15 cellular contexts compared by ENCODE assay signal in genomic region chr18:36745219-36745975, GRCh38.
"Had no signal": no experiment of that assay in that cellular context is flagged by ENCODE, and none has a peak within 500 bp of the region (broad histone marks: within the 10 kb centered on the region; RNA-seq: fewer than 3 reads in every experiment).

No MANE protein-coding gene starts in this region.

- H3K4me1 ChIP-seq: body of pancreas, tibial nerve had no signal

- H3K9me3 Mint-ChIP-seq: activated CD4-positive, alpha-beta T cell treated with anti-CD3 and anti-CD28 coated beads, Interleukin-2, amount 10 ng/mL, durations not matched to agents 24 days and 14 days; activated naive CD4-positive, alpha-beta T cell treated with anti-CD3 and anti-CD28 coated beads for 36 hours; activated T-cell treated with anti-CD3 and anti-CD28 coated beads, Interleukin-2, amount 50 U/mL, for 4 hours had no signal

- H3K27me3 Mint-ChIP-seq: activated CD4-positive, alpha-beta T cell treated with anti-CD3 and anti-CD28 coated beads, Interleukin-2, amount 10 ng/mL, durations not matched to agents 24 days and 14 days had no signal

- DNase-seq: activated CD4-positive, alpha-beta T cell treated with anti-CD3 and anti-CD28 coated beads, Interleukin-2, amount 10 ng/mL, durations not matched to agents 24 days and 14 days; activated CD8-positive, alpha-beta T cell treated with anti-CD3 and anti-CD28 coated beads, Interleukin-2, amount 10 ng/mL, durations not matched to agents 7 days and 5 days; activated naive CD4-positive, alpha-beta T cell treated with anti-CD3 and anti-CD28 coated beads for 36 hours; activated T-cell treated with anti-CD3 and anti-CD28 coated beads, Interleukin-2, amount 50 U/mL, for 4 hours; body of pancreas; effector CD4-positive, alpha-beta T cell; foreskin fibroblast; hippocampal formation; islet precursor cell; midbrain; stimulated activated CD8-positive, alpha-beta memory T cell treated with anti-CD3 and anti-CD28 coated beads, Interleukin-4, amount 100 ng/mL, for 48 hours; stimulated activated naive CD4-positive, alpha-beta T cell treated with Interleukin-2 at 50 U/mL for 16 hours; SW 1271 had no signal

- H3K27ac Mint-ChIP-seq: activated CD4-positive, alpha-beta T cell treated with anti-CD3 and anti-CD28 coated beads, Interleukin-2, amount 10 ng/mL, durations not matched to agents 24 days and 14 days; activated CD8-positive, alpha-beta T cell treated with anti-CD3 and anti-CD28 coated beads, Interleukin-2, amount 10 ng/mL, durations not matched to agents 7 days and 5 days; activated naive CD4-positive, alpha-beta T cell treated with anti-CD3 and anti-CD28 coated beads for 36 hours had no signal

- ATAC-seq: activated CD8-positive, alpha-beta T cell treated with anti-CD3 and anti-CD28 coated beads, Interleukin-2, amount 10 ng/mL, durations not matched to agents 7 days and 5 days; activated T-cell treated with anti-CD3 and anti-CD28 coated beads, Interleukin-2, amount 50 U/mL, for 4 hours; body of pancreas had no signal

- H3K4me1 Mint-ChIP-seq: activated CD4-positive, alpha-beta T cell treated with anti-CD3 and anti-CD28 coated beads, Interleukin-2, amount 10 ng/mL, durations not matched to agents 24 days and 14 days had no signal

- H3K4me3 ChIP-seq: body of pancreas, coronary artery, tibial nerve had no signal

- H3K4me3 Mint-ChIP-seq: activated CD4-positive, alpha-beta T cell treated with anti-CD3 and anti-CD28 coated beads, Interleukin-2, amount 10 ng/mL, durations not matched to agents 24 days and 14 days; activated CD8-positive, alpha-beta T cell treated with anti-CD3 and anti-CD28 coated beads, Interleukin-2, amount 10 ng/mL, durations not matched to agents 7 days and 5 days; activated naive CD4-positive, alpha-beta T cell treated with anti-CD3 and anti-CD28 coated beads for 36 hours; activated T-cell treated with anti-CD3 and anti-CD28 coated beads, Interleukin-2, amount 50 U/mL, for 4 hours had no signal

- H3K9me3 ChIP-seq: body of pancreas had no signal

- H3K27ac ChIP-seq: body of pancreas, coronary artery, tibial nerve had no signal

- H3K27me3 ChIP-seq: body of pancreas, tibial nerve had no signal
